In the genomic region with DNA sequence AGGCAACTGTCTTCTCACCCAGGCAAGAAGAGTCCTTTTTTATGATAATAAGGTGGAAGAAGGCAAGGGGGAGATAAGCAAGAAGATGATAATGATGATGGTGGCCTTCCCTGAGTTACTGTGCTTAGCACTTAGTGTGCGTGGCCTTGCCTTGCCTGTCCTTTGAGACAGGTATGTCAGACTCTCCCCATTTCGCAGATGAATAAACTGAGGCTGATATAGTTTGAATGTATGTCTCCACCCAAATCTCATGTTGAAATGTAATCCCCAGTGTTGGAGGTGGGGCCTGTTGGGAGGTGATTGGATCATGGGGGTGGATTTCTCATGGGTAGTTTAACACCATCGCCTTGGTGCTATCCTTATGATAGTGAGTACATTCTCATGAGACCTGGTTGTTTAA, we compare ENCODE assay signal across 8 cellular contexts. TPM values are rescaled to one million over a fixed set of nuclear protein-coding genes. Genes with fewer than 3 reads are reported as not detected.
"Had no signal": no experiment of that assay in that cellular context is flagged by ENCODE, and none has a peak within 500 bp of the region (broad histone marks: within the 10 kb centered on the region; RNA-seq: fewer than 3 reads in every experiment).

No MANE protein-coding gene starts in this region.

- H3K9ac ChIP-seq: GM23248 had no signal

- FAIRE-seq: HTR-8/SVneo had no signal

- DNase-seq: GM23248, GOT3, HFFc6, KG1 had no signal

- H3K27me3 Mint-ChIP-seq: IgD-negative memory B cell had no signal

- H3K4me3 ChIP-seq: GM23248, HAP-1 had no signal

- H3K36me3 ChIP-seq: HAP-1 had no signal

- H3K27ac Mint-ChIP-seq: HFFc6 had no signal

- H3K9me3 Mint-ChIP-seq: HFFc6 had no signal

- H3K4me1 ChIP-seq: HAP-1 had no signal

- H3K4me3 Mint-ChIP-seq: HFFc6, IgD-negative memory B cell had no signal

- H3K27ac ChIP-seq: GM23248 had no signal

- H2AFZ ChIP-seq: GM23248 had no signal

RNA-seq across cellular contexts. Expression of a gene that starts 23.0 kb away (rescaled TPM):
- total RNA-seq: GM23248, HFFc6 had no signal

RNA-seq across cellular contexts. Expression of a gene that starts 48.6 kb away (rescaled TPM):
- total RNA-seq: H7 had no signal
